ENCODE assay signal across 1 cellular context in genomic region chr15:85839637-85840036, GRCh38.
TF ChIP-seq lines count a peak whose summit lies in the region.

No MANE protein-coding gene starts in this region.

TF ChIP-seq in HCT116, 20 proteins besides CTCF, POLR2A, EP300 and RAD21:
- no peak for TF ChIP-seq ZBTB33 (IDR thresholded peaks at IDR 0.05; ENCODE audit: extremely low read depth, insufficient replicate concordance, low read length)
- TF ChIP-seq SP1 (IDR thresholded peaks at IDR 0.05; ENCODE audit: low read depth): no peak
